In genomic region chr1:150178543-150178942, GRCh38 we compare ENCODE assay signal across 18 cellular contexts.
"Had no signal": no experiment of that assay in that cellular context is flagged by ENCODE, and none has a peak within 500 bp of the region (broad histone marks: within the 10 kb centered on the region; RNA-seq: fewer than 3 reads in every experiment).

No MANE protein-coding gene starts in this region.

- H3K27ac ChIP-seq: ascending aorta, colonic mucosa, left ventricle myocardium inferior, prostate gland, right atrium auricular region, tibial artery, WERI-Rb-1 had no signal

- DNase-seq: activated CD4-positive, alpha-beta T cell treated with anti-CD3 and anti-CD28 coated beads for 1 hour; activated CD8-positive, alpha-beta memory T cell treated with anti-CD3 and anti-CD28 coated beads for 24 hours; activated CD8-positive, alpha-beta memory T cell treated with anti-CD3 and anti-CD28 coated beads, Interleukin-2, amount 50 U/mL, for 48 hours; activated gamma-delta T cell; activated T-cell treated with anti-CD3 and anti-CD28 coated beads, Interleukin-2, amount 50 U/mL, for 48 hours; colonic mucosa; erythroblast; heart left ventricle; left ventricle myocardium inferior; stimulated activated naive CD8-positive, alpha-beta T cell treated with anti-CD3 and anti-CD28 coated beads, Interleukin-15, Interleukin-2, amounts not matched to agents 100 U/mL and 50 U/mL, for 24 hours; substantia nigra; tibial artery; WERI-Rb-1 had no signal

- H3K4me3 ChIP-seq: ascending aorta, colonic mucosa, heart left ventricle, left ventricle myocardium inferior, prostate gland, right atrium auricular region, tibial artery had no signal

- H3K36me3 Mint-ChIP-seq: activated naive CD4-positive, alpha-beta T cell treated with anti-CD3 and anti-CD28 coated beads, Interleukin-2, amount 50 U/mL, for 24 hours had no signal

- H3K27me3 ChIP-seq: ascending aorta, colonic mucosa, heart left ventricle, right atrium auricular region, tibial artery had no signal

- ATAC-seq: stimulated activated naive CD8-positive, alpha-beta T cell treated with anti-CD3 and anti-CD28 coated beads, Interleukin-15, Interleukin-2, amounts not matched to agents 100 U/mL and 50 U/mL, for 24 hours had no signal

- H3K27me3 Mint-ChIP-seq: activated naive CD4-positive, alpha-beta T cell treated with anti-CD3 and anti-CD28 coated beads, Interleukin-2, amount 50 U/mL, for 24 hours; central memory CD8-positive, alpha-beta T cell had no signal

- H3K27ac Mint-ChIP-seq: activated naive CD4-positive, alpha-beta T cell treated with anti-CD3 and anti-CD28 coated beads, Interleukin-2, amount 50 U/mL, for 24 hours had no signal

- H3K4me1 ChIP-seq: ascending aorta, colonic mucosa, left ventricle myocardium inferior, prostate gland, right atrium auricular region, tibial artery had no signal

- H3K9me3 Mint-ChIP-seq: activated naive CD4-positive, alpha-beta T cell treated with anti-CD3 and anti-CD28 coated beads, Interleukin-2, amount 50 U/mL, for 24 hours; central memory CD8-positive, alpha-beta T cell had no signal

- H3K4me3 Mint-ChIP-seq: activated naive CD4-positive, alpha-beta T cell treated with anti-CD3 and anti-CD28 coated beads, Interleukin-2, amount 50 U/mL, for 24 hours; central memory CD8-positive, alpha-beta T cell had no signal

- H3K9me3 ChIP-seq: ascending aorta, colonic mucosa, heart left ventricle, left ventricle myocardium inferior, prostate gland, right atrium auricular region, tibial artery had no signal

- H3K4me1 Mint-ChIP-seq: activated naive CD4-positive, alpha-beta T cell treated with anti-CD3 and anti-CD28 coated beads, Interleukin-2, amount 50 U/mL, for 24 hours; central memory CD8-positive, alpha-beta T cell had no signal

- H3K36me3 ChIP-seq: ascending aorta, colonic mucosa, heart left ventricle, left ventricle myocardium inferior, prostate gland, right atrium auricular region, tibial artery, WERI-Rb-1 had no signal
